9 cellular contexts compared by ENCODE assay signal in genomic region chr18:23138470-23138869, GRCh38. TPM values are rescaled to one million over a fixed set of nuclear protein-coding genes. Genes with fewer than 3 reads are reported as not detected.
A peak's percentile ranks its signal among the peaks of the same experiment; 100 is the strongest.
DNase-seq lines count a peak whose midpoint lies in the region; TF ChIP-seq lines count a peak whose summit lies in the region.
"Had no signal": no experiment of that assay in that cellular context is flagged by ENCODE, and none has a peak within 500 bp of the region (broad histone marks: within the 10 kb centered on the region; RNA-seq: fewer than 3 reads in every experiment).

No MANE protein-coding gene starts in this region.

- no peaks in the 10 kb centered on the region for H4K20me1 ChIP-seq in smooth muscle cell (ENCODE audit: low read depth)

- 88% methylated on average over 5 of the region's 5 CpGs for WGBS in smooth muscle cell (ENCODE audit: low lambda C conversion rate)
- no CpG with 5 or more reads among the region's 5 CpGs for WGBS in mesendoderm (ENCODE audit: extremely low coverage, insufficient coverage, low lambda C conversion rate)

- TF ChIP-seq CTCF in dorsolateral prefrontal cortex (IDR thresholded peaks at IDR 0.05 in 54 of 56, conservative IDR thresholded peaks at IDR 0.05 in 2 of 56; ENCODE audit: low read depth in 1 of 56, partially characterized antibody in 56 of 56) (no peak), smooth muscle cell (IDR thresholded peaks at IDR 0.05; ENCODE audit: borderline replicate concordance, insufficient read depth, poor library complexity, severe bottlenecking) (no peak)

- peak; percentile 18 for DNase-seq in NCI-H82 (lab: John Stamatoyannopoulos, UW)
- no peak for DNase-seq in NCI-H82 treated with DMSO at 0.1 percent for 48 hours (lab: John Stamatoyannopoulos, UW; ENCODE audit: unreplicated experiment)
- DNase-seq in NCI-H526 (lab: John Stamatoyannopoulos, UW), result peak; percentile 40 to 72
- DNase-seq in dorsolateral prefrontal cortex, result no peak
- DNase-seq in smooth muscle cell (lab: John Stamatoyannopoulos, UW; ENCODE audit: unreplicated experiment), result no peak
- DNase-seq in G401 (ENCODE audit: low spot score), result no peak
- DNase-seq in SKM-1 treated with dmso at 0.1 percent for 144 hours (lab: John Stamatoyannopoulos, UW; ENCODE audit: unreplicated experiment), result no peak
- DNase-seq in mesendoderm, result no peak
- DNase-seq: amygdala had no signal

- no peak overlapping the region for H2AFZ ChIP-seq in smooth muscle cell (ENCODE audit: low read depth)

- H3K9me3 ChIP-seq in smooth muscle cell (replicated peaks; ENCODE audit: low read depth), result no peaks in the 10 kb centered on the region

- H3K9ac ChIP-seq in smooth muscle cell (ENCODE audit: low read depth) (no peak overlapping the region), mesendoderm (ENCODE audit: low read length) (no peak overlapping the region)

- peaks cover 25% of the 10 kb centered on the region for H3K79me1 ChIP-seq in mesendoderm (ENCODE audit: low read length)

- H3K4ac ChIP-seq in mesendoderm (ENCODE audit: low read depth, low read length), result no peak overlapping the region

- H3K27me3 ChIP-seq in dorsolateral prefrontal cortex, result peaks cover 0 to 45% (median 4%) of the 10 kb centered on the region in 45 donors
- no peaks in the 10 kb centered on the region for H3K27me3 ChIP-seq in smooth muscle cell (ENCODE audit: low read depth)
- H3K27me3 ChIP-seq in mesendoderm (ENCODE audit: insufficient read depth, low read length, poor library complexity), result no peaks in the 10 kb centered on the region

- no peak overlapping the region for H2BK5ac ChIP-seq in mesendoderm (ENCODE audit: low read length)

- H3K18ac ChIP-seq in mesendoderm (ENCODE audit: low read length), result no peak overlapping the region

- no peak overlapping the region for H3K23ac ChIP-seq in mesendoderm (ENCODE audit: low read length)

- H4K5ac ChIP-seq in mesendoderm (ENCODE audit: low read length), result no peak overlapping the region

- no peak overlapping the region for H2BK120ac ChIP-seq in mesendoderm (ENCODE audit: low read depth, low read length)

- H3K4me1 ChIP-seq in smooth muscle cell (ENCODE audit: low read depth), result peaks cover 27% of the 10 kb centered on the region
- H3K4me1 ChIP-seq in mesendoderm (ENCODE audit: control insufficient read depth, low read depth, low read length), result peaks cover 8% of the 10 kb centered on the region

- no peak overlapping the region for H3K56ac ChIP-seq in mesendoderm (ENCODE audit: low read length)

- H3K4me2 ChIP-seq in smooth muscle cell, result peak overlapping the region; percentile 81
- H3K4me2 ChIP-seq in mesendoderm (ENCODE audit: low read length), result no peak overlapping the region

- peak overlapping the region in 55 of 59 donors; percentile 28 to 81 (median 68) for H3K4me3 ChIP-seq in dorsolateral prefrontal cortex
- no peak overlapping the region for H3K4me3 ChIP-seq in smooth muscle cell
- no peak overlapping the region for H3K4me3 ChIP-seq in mesendoderm (ENCODE audit: low read length)

- no peaks in the 10 kb centered on the region for H3K36me3 ChIP-seq in smooth muscle cell (ENCODE audit: low read depth)
- H3K36me3 ChIP-seq in mesendoderm (ENCODE audit: control insufficient read depth, insufficient read depth, low read length), result no peaks in the 10 kb centered on the region

- H3K79me2 ChIP-seq in smooth muscle cell (ENCODE audit: low read depth), result peaks cover 10% of the 10 kb centered on the region
- H3K79me2 ChIP-seq in mesendoderm (ENCODE audit: control insufficient read depth, insufficient read depth, low read length), result peaks cover 57% of the 10 kb centered on the region

- intact Hi-C loops in dorsolateral prefrontal cortex (cut with DNase I), result loop anchor here in 1 of 2 donors (5.0 kb wide), 2 partner anchors 99 to 364 kb away; partner anchors contain the start of gene RMC1

- in situ Hi-C loops in G401 (cut with HindIII; ENCODE audit: low sequenced_read_pairs), result no loop called here

- H4K8ac ChIP-seq in mesendoderm (ENCODE audit: low read depth, low read length), result no peak overlapping the region

- H3F3A ChIP-seq in smooth muscle cell (ENCODE audit: low read depth), result peaks cover 18% of the 10 kb centered on the region

- H2BK15ac ChIP-seq in mesendoderm (replicated peaks; ENCODE audit: low read depth), result no peak overlapping the region

- H2AK5ac ChIP-seq in mesendoderm (ENCODE audit: low read length), result no peak overlapping the region

- H3K27ac ChIP-seq in dorsolateral prefrontal cortex, result peak overlapping the region in 42 of 59 donors; percentile 1 to 93 (median 80)
- H3K27ac ChIP-seq in smooth muscle cell (ENCODE audit: low read depth), result no peak overlapping the region
- H3K27ac ChIP-seq in mesendoderm (ENCODE audit: low read depth, low read length), result no peak overlapping the region

RNA-seq across cellular contexts. Expression of gene CABLES1, which starts 3.2 kb away (rescaled TPM):
- total RNA-seq in dorsolateral prefrontal cortex (100 to 1,000 TPM in 9 of 120 experiments, 10 to 100 TPM in 111; 16.0 to 158 (median 62.6) TPM), smooth muscle cell (1.2 and 2.2 TPM in 2 replicates)
- 2.4 and 2.7 TPM in 2 replicates for polyA plus RNA-seq in smooth muscle cell
- total RNA-seq in G401 (2014; rRNA removed; shearing (Covaris generic)), result 8.9 and 11.8 TPM in 2 replicates
- 15.9 TPM for polyA plus RNA-seq in mesendoderm (2013, experiment 1 of 2)
- 16.6 TPM for polyA plus RNA-seq in mesendoderm (2013, experiment 2 of 2)

Comparison
In these comparisons a context has a peak if more than half of its experiments do, and no peak if none do; other contexts are left out.
1. DNase-seq: peak in NCI-H82 (single experiment) and NCI-H526 (2 of 2); none in NCI-H82 treated with DMSO at 0.1 percent for 48 hours (single experiment), dorsolateral prefrontal cortex (0 of 10), smooth muscle cell (single experiment), G401 (single experiment), SKM-1 treated with dmso at 0.1 percent for 144 hours (single experiment) and mesendoderm (single experiment).
2. H3K27ac ChIP-seq: peak in dorsolateral prefrontal cortex (42 of 59); none in smooth muscle cell (single experiment) and mesendoderm (single experiment).
3. H3K4me3 ChIP-seq: peak in dorsolateral prefrontal cortex (55 of 59); none in smooth muscle cell (single experiment) and mesendoderm (single experiment).